23 cellular contexts compared by ENCODE assay signal in genomic region chr3:138549578-138549977, GRCh38.
"Had no signal": no experiment of that assay in that cellular context is flagged by ENCODE, and none has a peak within 500 bp of the region (broad histone marks: within the 10 kb centered on the region; RNA-seq: fewer than 3 reads in every experiment).

No MANE protein-coding gene starts in this region.

- ATAC-seq: gastroesophageal sphincter; left colon; naive thymus-derived CD4-positive, alpha-beta T cell; sciatic nerve; stimulated activated effector memory CD8-positive, alpha-beta T cell treated with anti-CD3 and anti-CD28 coated beads, Interleukin-12 subunit alpha, Interleukin-12 subunit beta, amount 100 ng/mL, for 72 hours had no signal

- H3K27me3 ChIP-seq: dorsolateral prefrontal cortex, gastroesophageal sphincter, neural progenitor cell, stomach, thyroid gland, vagina had no signal

- H3K4me2 ChIP-seq: neural progenitor cell had no signal

- H3K9ac ChIP-seq: neural progenitor cell had no signal

- H3K27ac ChIP-seq: dorsolateral prefrontal cortex, gastroesophageal sphincter, neural progenitor cell, stomach, thyroid gland, vagina had no signal

- DNase-seq: dorsolateral prefrontal cortex; effector CD4-positive, alpha-beta T cell; foreskin fibroblast; hypothalamus; immature natural killer cell; islet precursor cell; kidney glomerular epithelial cell; left colon; naive thymus-derived CD4-positive, alpha-beta T cell; nucleus accumbens; retina; stimulated activated CD4-positive, alpha-beta T cell treated with anti-CD3 and anti-CD28 coated beads, Interleukin-2, amount 100 ng/mL, for 24 hours; stimulated activated CD4-positive, alpha-beta T cell treated with anti-CD3 and anti-CD28 coated beads, Interleukin-4, amount 100 ng/mL, for 24 hours; stimulated activated naive CD4-positive, alpha-beta T cell treated with Interleukin-2 at 50 U/mL for 16 hours; stomach; thyroid gland; trophoblast cell had no signal

- H3K4me3 ChIP-seq: dorsolateral prefrontal cortex, gastroesophageal sphincter, lung, neural progenitor cell, stomach, thyroid gland, vagina had no signal

- H2AFZ ChIP-seq: neural progenitor cell had no signal

- H3K4me1 ChIP-seq: gastroesophageal sphincter, neural progenitor cell, stomach, thyroid gland, vagina had no signal

- H3K9me3 ChIP-seq: thyroid gland had no signal
